Comparison of ENCODE assay signal across 8 cellular contexts in genomic region chr12:50517456-50518048, GRCh38. TPM values are rescaled to one million over a fixed set of nuclear protein-coding genes. Genes with fewer than 3 reads are reported as not detected.
A peak's percentile ranks its signal among the peaks of the same experiment; 100 is the strongest.
DNase-seq lines count a peak whose midpoint lies in the region; ATAC-seq, FAIRE-seq and TF ChIP-seq lines count a peak whose summit lies in the region.

No MANE protein-coding gene starts in this region.

- H3K27ac Mint-ChIP-seq in activated naive CD8-positive, alpha-beta T cell treated with anti-CD3 and anti-CD28 coated beads, Interleukin-2, amount 10 ng/mL, durations not matched to agents 7 days and 5 days: no peak overlapping the region
- H3K27ac Mint-ChIP-seq in activated naive CD8-positive, alpha-beta T cell treated with anti-CD3 and anti-CD28 coated beads for 36 hours: no peak overlapping the region
- no peak overlapping the region for H3K27ac Mint-ChIP-seq in T-cell

- TF ChIP-seq CTCF in keratinocyte (optimal IDR thresholded peaks at IDR 0.05 in 1 of 3, IDR thresholded peaks at IDR 0.05 in 1 of 3, conservative IDR thresholded peaks at IDR 0.05 in 1 of 3; ENCODE audit: extremely low read depth in 1 of 3, insufficient read depth in 2 of 3, low read length in 3 of 3): no peak

- POLR2A ChIA-PET in activated naive CD8-positive, alpha-beta T cell treated with anti-CD3 and anti-CD28 coated beads, Interleukin-2, amount 10 ng/mL, durations not matched to agents 7 days and 5 days (lab: Charles Lee): interaction anchor here (0.7 to 2.1 kb wide), 4 partner anchors 9 to 14 kb away, joined by 3 to 14 read pairs (median 4); partner anchors contain the start of gene DIP2B
- POLR2A ChIA-PET in T-cell (lab: Charles Lee): interaction anchor here in 1 of 2 donors (0.7 kb wide), 2 partner anchors 11 to 1000 kb away, joined by 3 to 9 read pairs; no protein-coding TSS in a partner anchor

- no peak for DNase-seq in activated naive CD8-positive, alpha-beta T cell treated with anti-CD3 and anti-CD28 coated beads, Interleukin-2, amount 10 ng/mL, durations not matched to agents 7 days and 5 days
- DNase-seq in activated naive CD8-positive, alpha-beta T cell treated with anti-CD3 and anti-CD28 coated beads for 36 hours: no peak
- peak in 1 of 34 experiments; percentile 7 for DNase-seq in T-cell
- no peak for DNase-seq in keratinocyte (ENCODE audit: low read depth, low spot score)
- no peak for DNase-seq in HK-2 (ENCODE audit: unreplicated experiment)
- no peak for DNase-seq in OCI-M2 (lab: John Stamatoyannopoulos, UW; ENCODE audit: unreplicated experiment)
- no peak for DNase-seq in NCI-H526 treated with DMSO at 0.1 percent for 48 hours (lab: John Stamatoyannopoulos, UW)

- peak overlapping the region; percentile 17 for H3K4me2 ChIP-seq in keratinocyte (ENCODE audit: control insufficient read depth, extremely low read depth, insufficient read depth, low read depth, low read length)

- no peak overlapping the region for H3K4me3 Mint-ChIP-seq in activated naive CD8-positive, alpha-beta T cell treated with anti-CD3 and anti-CD28 coated beads, Interleukin-2, amount 10 ng/mL, durations not matched to agents 7 days and 5 days
- H3K4me3 Mint-ChIP-seq in activated naive CD8-positive, alpha-beta T cell treated with anti-CD3 and anti-CD28 coated beads for 36 hours: no peak overlapping the region
- no peak overlapping the region for H3K4me3 Mint-ChIP-seq in T-cell

- peaks cover 38% of the 10 kb centered on the region for H3K4me1 Mint-ChIP-seq in activated naive CD8-positive, alpha-beta T cell treated with anti-CD3 and anti-CD28 coated beads, Interleukin-2, amount 10 ng/mL, durations not matched to agents 7 days and 5 days
- H3K4me1 Mint-ChIP-seq in activated naive CD8-positive, alpha-beta T cell treated with anti-CD3 and anti-CD28 coated beads for 36 hours: peaks cover 51% of the 10 kb centered on the region
- H3K4me1 Mint-ChIP-seq in T-cell: peaks cover 64 to 76% (median 75%) of the 10 kb centered on the region in 3 donors

- ATAC-seq in activated naive CD8-positive, alpha-beta T cell treated with anti-CD3 and anti-CD28 coated beads, Interleukin-2, amount 10 ng/mL, durations not matched to agents 7 days and 5 days (ENCODE audit: low read depth): peak; percentile 76
- ATAC-seq in HG03108 (IDR thresholded peaks at IDR 0.05; ENCODE audit: unreplicated experiment) (peak; percentile 61), T-cell (replicated peaks in 1 of 4) (peak; percentile 52 to 71 (median 58))

- H3K4me3 ChIP-seq in keratinocyte (ENCODE audit: control insufficient read depth in 2 of 3, extremely low read depth in 1 of 3, insufficient read depth in 2 of 3, low read depth in 1 of 3, low read length in 3 of 3): no peak overlapping the region

- peaks cover 13% of the 10 kb centered on the region for H3K4me1 ChIP-seq in keratinocyte (ENCODE audit: control insufficient read depth, extremely low read depth, insufficient read depth, low read length)

- peak overlapping the region; percentile 28 for H3K9ac ChIP-seq in keratinocyte (ENCODE audit: control insufficient read depth, extremely low read depth, insufficient read depth, low read length)

- H3K36me3 Mint-ChIP-seq in activated naive CD8-positive, alpha-beta T cell treated with anti-CD3 and anti-CD28 coated beads, Interleukin-2, amount 10 ng/mL, durations not matched to agents 7 days and 5 days: peaks cover 9% of the 10 kb centered on the region
- H3K36me3 Mint-ChIP-seq in activated naive CD8-positive, alpha-beta T cell treated with anti-CD3 and anti-CD28 coated beads for 36 hours: peaks cover 32% of the 10 kb centered on the region
- H3K36me3 Mint-ChIP-seq in T-cell: peaks cover 6% of the 10 kb centered on the region

- H3K36me3 ChIP-seq in keratinocyte (ENCODE audit: control insufficient read depth in 2 of 2, extremely low read depth in 1 of 2, insufficient read depth in 2 of 2, low read length in 2 of 2): peaks cover 0 to 5% of the 10 kb centered on the region in 2 experiments

- peaks cover 95% of the 10 kb centered on the region for H3K79me2 ChIP-seq in keratinocyte (ENCODE audit: control insufficient read depth, insufficient read depth, low read length)

- no peaks in the 10 kb centered on the region for H4K20me1 ChIP-seq in keratinocyte (ENCODE audit: control insufficient read depth, extremely low read depth, insufficient read depth, low read length)

- CTCF ChIA-PET in T-cell (lab: Charles Lee): interaction anchor here (0.6 to 1.1 kb wide), 5 partner anchors 9 to 1702 kb away, joined by 3 to 6 read pairs (median 4); partner anchors contain the start of gene DIP2B (in 1 of the 2)

- no peaks in the 10 kb centered on the region for H3K27me3 Mint-ChIP-seq in activated naive CD8-positive, alpha-beta T cell treated with anti-CD3 and anti-CD28 coated beads, Interleukin-2, amount 10 ng/mL, durations not matched to agents 7 days and 5 days
- H3K27me3 Mint-ChIP-seq in activated naive CD8-positive, alpha-beta T cell treated with anti-CD3 and anti-CD28 coated beads for 36 hours: no peaks in the 10 kb centered on the region
- H3K27me3 Mint-ChIP-seq in T-cell: no peaks in the 10 kb centered on the region

- no peaks in the 10 kb centered on the region for H3K9me1 ChIP-seq in keratinocyte (ENCODE audit: control insufficient read depth, extremely low read depth, insufficient read depth, low read length)

- dilution Hi-C loops in keratinocyte (cut with MboI; ENCODE audit: extremely low pct_ligation_motif_present, low sequenced_read_pairs): no loop called here

- no peak overlapping the region for H2AFZ ChIP-seq in keratinocyte (ENCODE audit: control insufficient read depth, low read length)

- H3K27me3 ChIP-seq in keratinocyte (ENCODE audit: control insufficient read depth, extremely low read depth, insufficient read depth, low read length): no peaks in the 10 kb centered on the region

- FAIRE-seq in keratinocyte (lab: Jason Lieb, UNC): no peak

- no peaks in the 10 kb centered on the region for H3K9me3 Mint-ChIP-seq in activated naive CD8-positive, alpha-beta T cell treated with anti-CD3 and anti-CD28 coated beads, Interleukin-2, amount 10 ng/mL, durations not matched to agents 7 days and 5 days
- peaks cover 6% of the 10 kb centered on the region for H3K9me3 Mint-ChIP-seq in activated naive CD8-positive, alpha-beta T cell treated with anti-CD3 and anti-CD28 coated beads for 36 hours
- no peaks in the 10 kb centered on the region for H3K9me3 Mint-ChIP-seq in T-cell

- peak overlapping the region; percentile 53 for H3K27ac ChIP-seq in keratinocyte (ENCODE audit: control insufficient read depth, insufficient read depth, low read length)

- H3K9me3 ChIP-seq in keratinocyte (ENCODE audit: control insufficient read depth, low read depth, low read length): no peaks in the 10 kb centered on the region

RNA-seq across cellular contexts. Expression of gene DIP2B, which starts 12.8 kb away (rescaled TPM):
- 10 to 100 TPM; 19.5 to 21.3 TPM for total RNA-seq in activated naive CD8-positive, alpha-beta T cell treated with anti-CD3 and anti-CD28 coated beads, Interleukin-2, amount 10 ng/mL, durations not matched to agents 7 days and 5 days
- total RNA-seq in activated naive CD8-positive, alpha-beta T cell treated with anti-CD3 and anti-CD28 coated beads for 36 hours: 10 to 100 TPM; 21.4 to 22.5 TPM
- total RNA-seq in T-cell: 10 to 100 TPM; 27.5 to 46.0 (median 29.6) TPM
- polyA plus RNA-seq in keratinocyte: 29.7 to 30.2 TPM (median 30.2 TPM) in 3 replicates
- 9.5 TPM for polyA plus RNA-seq in keratinocyte (2011; ENCODE audit: low read depth)
- polyA plus RNA-seq in keratinocyte (2011; cell fraction: cytosol; rRNA removed): 17.2 and 28.4 TPM in 2 replicates
- 43.5 and 49.3 TPM in 2 replicates for polyA plus RNA-seq in keratinocyte (2011; cell fraction: nucleus; rRNA removed)
- 18.2 and 20.6 TPM in 2 replicates for polyA plus RNA-seq in keratinocyte (2012; ENCODE audit: low replicate concordance)
- 79.5 to 84.6 TPM (median 80.3 TPM) in 3 replicates for polyA minus RNA-seq in keratinocyte
- 38.6 TPM for polyA minus RNA-seq in keratinocyte (2011; cell fraction: cytosol; rRNA and poly(A)+ RNA removed)
- polyA minus RNA-seq in keratinocyte (2011; cell fraction: nucleus; rRNA and poly(A)+ RNA removed): 71.1 and 114 TPM in 2 replicates
